In the genomic region with DNA sequence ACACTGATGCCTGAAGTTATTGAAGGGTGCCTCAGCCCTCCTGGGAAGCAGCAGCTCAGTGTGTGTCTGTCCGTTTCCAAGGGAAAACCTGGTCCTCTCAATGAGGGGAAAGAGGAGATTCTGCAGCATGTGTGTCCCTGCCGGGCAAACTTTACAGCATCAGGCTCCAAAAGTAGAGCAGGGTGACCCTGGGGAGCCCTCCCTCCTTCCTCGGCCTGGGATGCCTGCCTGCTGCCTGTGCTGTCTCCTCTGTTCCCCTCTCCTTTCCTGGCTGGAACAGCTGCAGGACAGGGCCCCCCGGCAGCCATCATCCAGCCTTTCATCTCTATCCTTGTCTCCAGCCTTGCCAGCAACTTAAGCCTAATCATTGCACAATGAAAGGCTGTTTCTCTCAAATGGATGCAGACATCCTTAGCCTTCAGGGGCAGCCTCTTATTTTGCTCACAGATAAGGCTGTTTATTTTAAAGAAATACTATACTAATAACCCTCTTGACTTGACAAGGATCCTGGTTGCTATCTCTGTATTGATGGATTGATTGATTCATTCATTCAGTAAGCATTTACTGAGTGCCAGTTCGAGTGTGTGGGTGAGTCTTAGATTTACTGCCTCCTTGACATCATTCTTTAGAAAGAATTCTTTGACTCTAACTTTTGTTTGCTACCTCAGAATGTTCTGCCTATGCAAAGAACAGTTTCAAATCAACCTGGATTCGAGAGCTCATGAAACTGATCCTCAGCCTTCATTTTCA, we compare ENCODE assay signal across 30 cellular contexts. TPM values are rescaled to one million over a fixed set of nuclear protein-coding genes. Genes with fewer than 3 reads are reported as not detected.
DNase-seq lines count a peak whose midpoint lies in the region; ATAC-seq and TF ChIP-seq lines count a peak whose summit lies in the region.
"Had no signal": no experiment of that assay in that cellular context is flagged by ENCODE, and none has a peak within 500 bp of the region (broad histone marks: within the 10 kb centered on the region; RNA-seq: fewer than 3 reads in every experiment).

No MANE protein-coding gene starts in this region.

- H3K4me1 Mint-ChIP-seq in activated naive CD8-positive, alpha-beta T cell (ENCODE audit: low read depth) = peaks cover 58% of the 10 kb centered on the region
- H3K4me1 Mint-ChIP-seq in activated naive CD8-positive, alpha-beta T cell treated with anti-CD3 and anti-CD28 coated beads, Interleukin-2, amount 50 U/mL, for 24 hours = peaks cover 34% of the 10 kb centered on the region
- H3K4me1 Mint-ChIP-seq in T-helper 17 cell (peaks cover 36% of the 10 kb centered on the region), naive B cell (peaks cover 11 to 20% (median 14%) of the 10 kb centered on the region in 3 donors), type B pancreatic cell (ENCODE audit: unreplicated experiment) (peaks cover 31% of the 10 kb centered on the region)

- ATAC-seq in activated naive CD8-positive, alpha-beta T cell treated with anti-CD3 and anti-CD28 coated beads, Interleukin-2, amount 50 U/mL, for 24 hours = no peak
- ATAC-seq in T-helper 17 cell (no peak), naive B cell (ENCODE audit: low read depth in 2 of 2) (no peak), HG03342 (IDR thresholded peaks at IDR 0.05; ENCODE audit: unreplicated experiment) (no peak)
- ATAC-seq: activated CD4-positive, CD25-positive, alpha-beta regulatory T cell treated with anti-CD3 and anti-CD28 coated beads, Interleukin-2, amount 50 U/mL, for 24 hours; heart right ventricle; K562; Panc1 had no signal

- H3K4me3 Mint-ChIP-seq in activated naive CD8-positive, alpha-beta T cell = no peak overlapping the region
- no peak overlapping the region for H3K4me3 Mint-ChIP-seq in activated naive CD8-positive, alpha-beta T cell treated with anti-CD3 and anti-CD28 coated beads, Interleukin-2, amount 50 U/mL, for 24 hours
- peak overlapping the region; percentile 9 for H3K4me3 Mint-ChIP-seq in T-helper 17 cell
- peak overlapping the region in 5 of 8 donors; percentile 19 to 86 (median 33) for H3K4me3 Mint-ChIP-seq in naive B cell
- no peak overlapping the region for H3K4me3 Mint-ChIP-seq in type B pancreatic cell

- peak overlapping the region; percentile 38 for H3K27ac Mint-ChIP-seq in activated naive CD8-positive, alpha-beta T cell
- no peak overlapping the region for H3K27ac Mint-ChIP-seq in activated naive CD8-positive, alpha-beta T cell treated with anti-CD3 and anti-CD28 coated beads, Interleukin-2, amount 50 U/mL, for 24 hours
- peak overlapping the region; percentile 95 for H3K27ac Mint-ChIP-seq in T-helper 17 cell
- peak overlapping the region in 2 of 6 donors; percentile 5 to 36 for H3K27ac Mint-ChIP-seq in naive B cell
- H3K27ac Mint-ChIP-seq in type B pancreatic cell = peak overlapping the region; percentile 29

- TF ChIP-seq CTCF in type B pancreatic cell (conservative IDR thresholded peaks at IDR 0.05) = no peak

- no peak for DNase-seq in activated naive CD8-positive, alpha-beta T cell treated with anti-CD3 and anti-CD28 coated beads, Interleukin-2, amount 50 U/mL, for 24 hours
- DNase-seq in T-helper 17 cell (no peak), naive B cell (no peak), type B pancreatic cell (ENCODE audit: extremely low spot score, unreplicated experiment) (no peak), cerebellar nuclear complex (lab: John Stamatoyannopoulos, UW) (no peak)
- no peak for DNase-seq in activated effector memory CD4-positive, alpha-beta T cell treated with anti-CD3 and anti-CD28 coated beads, Interleukin-2, amount 50 U/mL, for 16 hours
- DNase-seq: activated CD8-positive, alpha-beta memory T cell treated with anti-CD3 and anti-CD28 coated beads for 24 hours; activated gamma-delta T cell treated with Interleukin-2 at 50 U/mL for 16 hours; foreskin melanocyte; heart right ventricle; mammary epithelial cell; NCI-H1092 treated with DMSO at 0.1 percent for 48 hours; NCI-H187; NCI-H524 treated with DMSO at 0.1 percent for 48 hours; NK-92 treated with Interleukin-12 subunit alpha and Interleukin-12 subunit beta, amount 100 ng/mL, for 24 hours; SHP77 treated with DMSO at 0.1 percent for 48 hours; stimulated activated CD4-positive, alpha-beta T cell treated with anti-CD3 and anti-CD28 coated beads, Interleukin-2, amount 100 ng/mL, for 24 hours had no signal

- no peaks in the 10 kb centered on the region for H3K27me3 Mint-ChIP-seq in activated naive CD8-positive, alpha-beta T cell
- no peaks in the 10 kb centered on the region for H3K27me3 Mint-ChIP-seq in activated naive CD8-positive, alpha-beta T cell treated with anti-CD3 and anti-CD28 coated beads, Interleukin-2, amount 50 U/mL, for 24 hours
- H3K27me3 Mint-ChIP-seq in T-helper 17 cell (no peaks in the 10 kb centered on the region), naive B cell (no peaks in the 10 kb centered on the region), type B pancreatic cell (peaks cover 4% of the 10 kb centered on the region)

- peaks cover 3% of the 10 kb centered on the region for H3K9me3 Mint-ChIP-seq in activated naive CD8-positive, alpha-beta T cell (ENCODE audit: low read depth)
- H3K9me3 Mint-ChIP-seq in activated naive CD8-positive, alpha-beta T cell treated with anti-CD3 and anti-CD28 coated beads, Interleukin-2, amount 50 U/mL, for 24 hours = peaks cover 5% of the 10 kb centered on the region
- H3K9me3 Mint-ChIP-seq in naive B cell (no peaks in the 10 kb centered on the region), type B pancreatic cell (no peaks in the 10 kb centered on the region)

- H3K9me3 ChIP-seq in T-helper 17 cell (ENCODE audit: control insufficient read depth, low read length, poor library complexity, severe bottlenecking) = no peaks in the 10 kb centered on the region
- H3K9me3 ChIP-seq: esophagus muscularis mucosa, HAP-1, heart right ventricle, tibial nerve had no signal

- peaks cover 3% of the 10 kb centered on the region for H3K36me3 Mint-ChIP-seq in activated naive CD8-positive, alpha-beta T cell
- peaks cover 3% of the 10 kb centered on the region for H3K36me3 Mint-ChIP-seq in activated naive CD8-positive, alpha-beta T cell treated with anti-CD3 and anti-CD28 coated beads, Interleukin-2, amount 50 U/mL, for 24 hours (ENCODE audit: low read depth)
- H3K36me3 Mint-ChIP-seq in T-helper 17 cell (ENCODE audit: low read depth) (no peaks in the 10 kb centered on the region), naive B cell (no peaks in the 10 kb centered on the region), type B pancreatic cell (peaks cover 3% of the 10 kb centered on the region)

RNA-seq across cellular contexts. Expression of a gene that starts 40.6 kb away (rescaled TPM):
- total RNA-seq in T-helper 17 cell (1 to 10 TPM in 1 of 2 donors, under 1 TPM in 1; 0.37 to 1.3 TPM), type B pancreatic cell (ENCODE audit: low replicate concordance) (4.8 and 5.1 TPM in 2 replicates)
- polyA plus RNA-seq in naive B cell (ENCODE audit: low read depth in 6 of 6) = under 1 TPM in 1 of 6 donors, not detected in 5; 0.05 TPM
- total RNA-seq: Daoy, esophagus muscularis mucosa, HT-29, K562, M059J, osteoblast had no signal
- polyA plus RNA-seq: BJ, heart right ventricle had no signal

Comparison
In these comparisons a context has a peak if more than half of its experiments do, and no peak if none do; other contexts are left out.
1. H3K4me3 Mint-ChIP-seq: peak in T-helper 17 cell (single experiment) and naive B cell (5 of 8); none in activated naive CD8-positive, alpha-beta T cell (single experiment), activated naive CD8-positive, alpha-beta T cell treated with anti-CD3 and anti-CD28 coated beads, Interleukin-2, amount 50 U/mL, for 24 hours (single experiment) and type B pancreatic cell (single experiment).